Comparison of ENCODE assay signal across 8 cellular contexts in genomic region chr18:13218376-13219011, GRCh38. TPM values are rescaled to one million over a fixed set of nuclear protein-coding genes. Genes with fewer than 3 reads are reported as not detected.
DNase-seq lines count a peak whose midpoint lies in the region; ATAC-seq and TF ChIP-seq lines count a peak whose summit lies in the region.

Gene LDLRAD4 (plus strand): TSS chr18:13218760.

- no peak within 1 kb of the TSS for H3K27ac Mint-ChIP-seq in activated naive CD4-positive, alpha-beta T cell treated with anti-CD3 and anti-CD28 coated beads for 36 hours

- peak within 1 kb of the TSS; percentile 81 for H3K4me2 ChIP-seq in trophoblast cell (ENCODE audit: low read length)

- no peak for TF ChIP-seq CTCF in GM12875 (IDR thresholded peaks at IDR 0.05; ENCODE audit: borderline replicate concordance, insufficient read depth, low read depth, low read length)
- no peak for TF ChIP-seq CTCF in heart left ventricle (IDR thresholded peaks at IDR 0.05)

- H3K36me3 ChIP-seq in heart left ventricle (no peaks in the 10 kb centered on the region), trophoblast cell (ENCODE audit: control insufficient read depth in 1 of 2, insufficient read depth in 2 of 2, low read length in 2 of 2) (no peaks in the 10 kb centered on the region)

- H2AK5ac ChIP-seq in trophoblast cell (ENCODE audit: low read length): peak within 1 kb of the TSS; percentile 84

- H3K27ac ChIP-seq in heart left ventricle (peak within 1 kb of the TSS; percentile 87 to 95 (median 92)), trophoblast cell (ENCODE audit: low read depth, low read length) (peak within 1 kb of the TSS; percentile 51)

- H4K12ac ChIP-seq in trophoblast cell (ENCODE audit: low read depth, low read length): peak within 1 kb of the TSS; percentile 74

- peaks cover 4 to 67% (median 53%) of the 10 kb centered on the region in 12 donors for H3K4me1 ChIP-seq in heart left ventricle
- H3K4me1 ChIP-seq in trophoblast cell (ENCODE audit: control insufficient read depth in 1 of 2, insufficient read depth in 2 of 2, low read length in 2 of 2): peaks cover 19 to 29% of the 10 kb centered on the region in 2 experiments

- H3K4me3 ChIP-seq in GM12875 (ENCODE audit: low read depth, low read length): peak within 1 kb of the TSS; percentile 21
- H3K4me3 ChIP-seq in heart left ventricle: peak within 1 kb of the TSS; percentile 67 to 95 (median 90)
- H3K4me3 ChIP-seq in trophoblast cell (ENCODE audit: low read depth, low read length): peak within 1 kb of the TSS; percentile 86

- H3K79me1 ChIP-seq in trophoblast cell (ENCODE audit: low read length): peaks cover 16% of the 10 kb centered on the region

- peak within 1 kb of the TSS; percentile 85 for H4K8ac ChIP-seq in trophoblast cell (ENCODE audit: low read depth, low read length)

- H3K27me3 ChIP-seq in heart left ventricle: no peaks in the 10 kb centered on the region
- peaks cover 3% of the 10 kb centered on the region for H3K27me3 ChIP-seq in trophoblast cell (ENCODE audit: insufficient read depth, low read length)

- ATAC-seq in heart left ventricle (peak in 3 of 4 donors; percentile 38 to 45 (median 40)), HG02763 (IDR thresholded peaks at IDR 0.05; ENCODE audit: unreplicated experiment) (no peak), GM19452 (IDR thresholded peaks at IDR 0.05; ENCODE audit: unreplicated experiment) (no peak)

- peak within 1 kb of the TSS; percentile 43 for H2AFZ ChIP-seq in trophoblast cell (ENCODE audit: insufficient read depth, low read length, poor library complexity)

- peak within 1 kb of the TSS; percentile 66 for H2BK5ac ChIP-seq in trophoblast cell (ENCODE audit: low read depth, low read length, poor library complexity)

- H3K4me1 Mint-ChIP-seq in activated naive CD4-positive, alpha-beta T cell treated with anti-CD3 and anti-CD28 coated beads for 36 hours (ENCODE audit: low read depth): peaks cover 35% of the 10 kb centered on the region

- H3K18ac ChIP-seq in trophoblast cell (ENCODE audit: low read length): peak within 1 kb of the TSS; percentile 92

- no peak within 1 kb of the TSS for H3K23ac ChIP-seq in trophoblast cell (ENCODE audit: low read length)

- 0 to 1% (median 1%) methylated on average over 22 to 58 of the region's 58 CpGs for WGBS in heart left ventricle, 4 donors
- no CpG with 5 or more reads among the region's 58 CpGs for WGBS in trophoblast cell (ENCODE audit: extremely low coverage, insufficient coverage, insufficient read length)

- H3K36me3 Mint-ChIP-seq in activated naive CD4-positive, alpha-beta T cell treated with anti-CD3 and anti-CD28 coated beads for 36 hours (ENCODE audit: low read depth): no peaks in the 10 kb centered on the region

- H3K4me3 Mint-ChIP-seq in activated naive CD4-positive, alpha-beta T cell treated with anti-CD3 and anti-CD28 coated beads for 36 hours: peak within 1 kb of the TSS; percentile 72

- intact Hi-C loops in activated naive CD4-positive, alpha-beta T cell treated with anti-CD3 and anti-CD28 coated beads for 36 hours (cut with micrococcal nuclease): loop anchor here (5.0 kb wide), 1 partner anchor 94 kb away; no protein-coding TSS in a partner anchor
- intact Hi-C loops in heart left ventricle (cut with DNase I): loop anchor here (1.0 to 10.0 kb wide), 17 partner anchors 159 to 584 kb away; partner anchors contain the start of genes FAM210A (in 6 of the 10) and RNMT (in 6 of the 10)

- peak in 1 of 2 donors; percentile 64 for TF ChIP-seq POLR2A in heart left ventricle (IDR thresholded peaks at IDR 0.05)

- H4K91ac ChIP-seq in trophoblast cell (ENCODE audit: low read depth, low read length): peak within 1 kb of the TSS; percentile 92

- peak within 1 kb of the TSS; percentile 77 for H2BK12ac ChIP-seq in trophoblast cell (ENCODE audit: low read length)

- DNase-seq in NOMO-1 (lab: John Stamatoyannopoulos, UW; ENCODE audit: unreplicated experiment in 2 of 2): peak; percentile 43 to 50
- peak; percentile 53 for DNase-seq in activated naive CD4-positive, alpha-beta T cell treated with anti-CD3 and anti-CD28 coated beads for 36 hours
- peak; percentile 79 to 83 (median 82) for DNase-seq in heart left ventricle
- DNase-seq in trophoblast cell: peak in 1 of 2 donors; percentile 18
- no peak for DNase-seq in epidermal melanocyte (ENCODE audit: insufficient read length, low spot score)

- H3K9me3 ChIP-seq in heart left ventricle (no peaks in the 10 kb centered on the region), trophoblast cell (ENCODE audit: insufficient read depth, low read depth, low read length) (no peaks in the 10 kb centered on the region)

- peak within 1 kb of the TSS; percentile 76 for H3K14ac ChIP-seq in trophoblast cell (ENCODE audit: low read length)

- CTCF ChIA-PET in activated naive CD4-positive, alpha-beta T cell treated with anti-CD3 and anti-CD28 coated beads for 36 hours (lab: Charles Lee): interaction anchor here (0.7 to 3.4 kb wide), 5 partner anchors 48 to 342 kb away, joined by 3 to 15 read pairs (median 3); no protein-coding TSS in a partner anchor

- peaks cover 22% of the 10 kb centered on the region for H3K27me3 Mint-ChIP-seq in activated naive CD4-positive, alpha-beta T cell treated with anti-CD3 and anti-CD28 coated beads for 36 hours (ENCODE audit: low read depth)

- no peaks in the 10 kb centered on the region for H3K9me3 Mint-ChIP-seq in activated naive CD4-positive, alpha-beta T cell treated with anti-CD3 and anti-CD28 coated beads for 36 hours

- H3K9ac ChIP-seq in trophoblast cell (ENCODE audit: low read length): peak within 1 kb of the TSS; percentile 86

- H3K79me2 ChIP-seq in trophoblast cell (ENCODE audit: control insufficient read depth, insufficient read depth, low read length, poor library complexity): peaks cover 7% of the 10 kb centered on the region

- peak within 1 kb of the TSS; percentile 81 for H2BK120ac ChIP-seq in trophoblast cell (ENCODE audit: insufficient read depth, low read length, poor library complexity)

- peak within 1 kb of the TSS; percentile 77 for H3K4ac ChIP-seq in trophoblast cell (ENCODE audit: low read depth, low read length)

RNA-seq across cellular contexts. Expression of gene LDLRAD4, which starts in this region (rescaled TPM):
- total RNA-seq in activated naive CD4-positive, alpha-beta T cell treated with anti-CD3 and anti-CD28 coated beads for 36 hours: 10 to 100 TPM; 19.4 to 21.3 TPM
- 10 to 100 TPM; 25.2 to 44.0 (median 34.0) TPM for total RNA-seq in heart left ventricle
- 10 to 100 TPM; 10.4 to 14.6 TPM for polyA plus RNA-seq in heart left ventricle
- 6.9 and 7.5 TPM in 2 replicates for polyA plus RNA-seq in trophoblast cell (2013)

Comparison
In these comparisons a context has a peak if more than half of its experiments do, and no peak if none do; other contexts are left out.
1. H3K4me3 ChIP-seq: peak in every context shown above with its lines; median percentile 90 in heart left ventricle; 86 in trophoblast cell; 21 in GM12875.
2. ATAC-seq: peak in heart left ventricle (3 of 4); none in HG02763 (single experiment) and GM19452 (single experiment).